In genomic region chr2:186098821-186099220, GRCh38 we compare ENCODE assay signal across 1 cellular context.
TF ChIP-seq lines count a peak whose summit lies in the region.

No MANE protein-coding gene starts in this region.

TF ChIP-seq in WTC11, 78 proteins besides CTCF, POLR2A, EP300 and RAD21:
- TF ChIP-seq ATF6 (CRISPR knock-in tag; IDR thresholded peaks at IDR 0.05) (no peak), JUN (CRISPR knock-in tag; IDR thresholded peaks at IDR 0.05) (no peak), GABPB1 (CRISPR knock-in tag; IDR thresholded peaks at IDR 0.05) (no peak), ARID4B (CRISPR knock-in tag; IDR thresholded peaks at IDR 0.05; ENCODE audit: borderline replicate concordance) (no peak), MAX (CRISPR knock-in tag; IDR thresholded peaks at IDR 0.05) (no peak), ATF2 (CRISPR knock-in tag; IDR thresholded peaks at IDR 0.05; ENCODE audit: borderline replicate concordance, low read depth) (no peak), ZNF671 (CRISPR knock-in tag; IDR thresholded peaks at IDR 0.05) (no peak)
TF ChIP-seq in WTC11: peak in this region for 0.
